Comparison of ENCODE assay signal across 1 cellular context in genomic region chr2:230738391-230738811, GRCh38.
TF ChIP-seq lines count a peak whose summit lies in the region.

No MANE protein-coding gene starts in this region.

TF ChIP-seq in HepG2, 621 proteins besides CTCF, POLR2A, EP300 and RAD21 (continued from another document):
- TF ChIP-seq PAXIP1 (CRISPR knock-in tag; conservative IDR thresholded peaks at IDR 0.05) (no peak), ZNF224 (CRISPR knock-in tag; IDR thresholded peaks at IDR 0.05) (no peak), ZSCAN25 (CRISPR knock-in tag; IDR thresholded peaks at IDR 0.05) (0 out of 2 replicates have a peak, but pooled peaks have one; percentile 4), ZNF20 (CRISPR knock-in tag; IDR thresholded peaks at IDR 0.05) (no peak), YEATS2 (CRISPR knock-in tag; IDR thresholded peaks at IDR 0.05; ENCODE audit: borderline replicate concordance) (peak; percentile 4; the same call in 1 of the 2 replicates), HNF1B (CRISPR knock-in tag; IDR thresholded peaks at IDR 0.05) (no peak), ZNF766 (CRISPR knock-in tag; IDR thresholded peaks at IDR 0.05; ENCODE audit: borderline replicate concordance) (no peak), ZNF543 (CRISPR knock-in tag; IDR thresholded peaks at IDR 0.05) (no peak), SSRP1 (CRISPR knock-in tag; IDR thresholded peaks at IDR 0.05) (0 out of 2 replicates have a peak, but pooled peaks have one; percentile 73), ZNF558 (CRISPR knock-in tag; IDR thresholded peaks at IDR 0.05; ENCODE audit: borderline replicate concordance) (no peak), ATF4 (CRISPR knock-in tag; IDR thresholded peaks at IDR 0.05) (0 out of 4 replicates have a peak, but pooled peaks of 1 of the 2 experiments have one; percentile 5), THAP9 (CRISPR knock-in tag; IDR thresholded peaks at IDR 0.05; ENCODE audit: borderline replicate concordance) (no peak), ZNF10 (CRISPR knock-in tag; IDR thresholded peaks at IDR 0.05; ENCODE audit: borderline replicate concordance, low read depth) (no peak), CEBPB (IDR thresholded peaks at IDR 0.05; ENCODE audit: borderline replicate concordance, low read depth, low read length) (no peak), ADNP (CRISPR knock-in tag; IDR thresholded peaks at IDR 0.05) (no peak), FOXP1 (IDR thresholded peaks at IDR 0.05) (no peak), FOXP1 (CRISPR knock-in tag; IDR thresholded peaks at IDR 0.05) (peak; percentile 69), TBX2 (CRISPR knock-in tag; IDR thresholded peaks at IDR 0.05; ENCODE audit: borderline replicate concordance) (0 out of 2 replicates have a peak, but pooled peaks have one; percentile 17), HMGA1 (CRISPR knock-in tag; conservative IDR thresholded peaks at IDR 0.05) (no peak), CREBL2 (CRISPR knock-in tag; IDR thresholded peaks at IDR 0.05; ENCODE audit: borderline replicate concordance) (no peak), ZC3H4 (CRISPR knock-in tag; IDR thresholded peaks at IDR 0.05; ENCODE audit: borderline replicate concordance) (no peak), KAT8 (CRISPR knock-in tag; IDR thresholded peaks at IDR 0.05) (0 out of 2 replicates have a peak, but pooled peaks have one; percentile 2), KLF6 (CRISPR knock-in tag; IDR thresholded peaks at IDR 0.05) (no peak), FOXK1 (CRISPR knock-in tag; IDR thresholded peaks at IDR 0.05; ENCODE audit: borderline replicate concordance, low read depth) (no peak), EEA1 (CRISPR knock-in tag; IDR thresholded peaks at IDR 0.05; ENCODE audit: borderline replicate concordance) (no peak), NFE2L1 (CRISPR knock-in tag; IDR thresholded peaks at IDR 0.05; ENCODE audit: borderline replicate concordance) (no peak), ZNF816 (CRISPR knock-in tag; IDR thresholded peaks at IDR 0.05; ENCODE audit: borderline replicate concordance) (peak; percentile 20; the same call in 1 of the 2 replicates), CBX1 (IDR thresholded peaks at IDR 0.05; ENCODE audit: low read depth) (no peak)
